In genomic region chr12:94235894-94236293, GRCh38 we compare ENCODE assay signal across 25 cellular contexts.
DNase-seq lines count a peak whose midpoint lies in the region; ATAC-seq and TF ChIP-seq lines count a peak whose summit lies in the region.
"Had no signal": no experiment of that assay in that cellular context is flagged by ENCODE, and none has a peak within 500 bp of the region (broad histone marks: within the 10 kb centered on the region; RNA-seq: fewer than 3 reads in every experiment).

No MANE protein-coding gene starts in this region.

- H3K9me3 ChIP-seq in neutrophil: no peaks in the 10 kb centered on the region
- H3K9me3 ChIP-seq: BE2C, HAP-1 had no signal

- TF ChIP-seq CTCF in neutrophil (IDR thresholded peaks at IDR 0.05): no peak

- ATAC-seq in HG02588 (IDR thresholded peaks at IDR 0.05; ENCODE audit: unreplicated experiment): no peak

- H3K4me1 ChIP-seq in neutrophil (ENCODE audit: control insufficient read depth in 1 of 2, insufficient read depth in 1 of 2, low read depth in 1 of 2, low read length in 1 of 2): peaks cover 9 to 14% of the 10 kb centered on the region in 2 experiments
- H3K4me1 ChIP-seq: BE2C had no signal

- no peak overlapping the region for H3K4me3 ChIP-seq in neutrophil (ENCODE audit: low read depth in 1 of 2, low read length in 1 of 2)
- H3K4me3 ChIP-seq: HAP-1, SK-N-MC had no signal

- DNase-seq in NCI-H1105 treated with DMSO at 0.1 percent for 48 hours (lab: John Stamatoyannopoulos, UW) (peak; percentile 9), NCI-H1105 (lab: John Stamatoyannopoulos, UW) (no peak), NCI-H187 (lab: John Stamatoyannopoulos, UW) (peak; percentile 11 to 26), NCI-H524 (lab: John Stamatoyannopoulos, UW) (peak; percentile 69 to 89), RPMI8226 (no peak)
- no peak for DNase-seq in stimulated activated CD4-positive, alpha-beta T cell treated with anti-CD3 and anti-CD28 coated beads, Interleukin-4, amount 100 ng/mL, for 4 hours
- DNase-seq: 8988T; ACHN; BE2C; CD8-positive, alpha-beta memory T cell; DMS 273 treated with DMSO at 0.1 percent for 48 hours; DND-41; GOT3; NCI-H1048; NCI-H1930; NCI-H2107; NCI-H446 treated with DMSO at 0.1 percent for 48 hours; SIG-M5 had no signal

- peak overlapping the region; percentile 16 for H3K27ac ChIP-seq in neutrophil
- H3K27ac ChIP-seq: HL-60, KMS-11, RWPE1, SK-N-MC had no signal

- no peaks in the 10 kb centered on the region for H3K27me3 ChIP-seq in neutrophil
- H3K27me3 ChIP-seq: BE2C had no signal

- peaks cover 85% of the 10 kb centered on the region for H3K36me3 ChIP-seq in neutrophil
- H3K36me3 ChIP-seq: BE2C, HAP-1 had no signal

Comparison
In these comparisons a context has a peak if more than half of its experiments do, and no peak if none do; other contexts are left out.
1. DNase-seq: peak in NCI-H1105 treated with DMSO at 0.1 percent for 48 hours (single experiment), NCI-H187 (2 of 2) and NCI-H524 (2 of 2); none in NCI-H1105 (single experiment), stimulated activated CD4-positive, alpha-beta T cell treated with anti-CD3 and anti-CD28 coated beads, Interleukin-4, amount 100 ng/mL, for 4 hours (0 of 2) and RPMI8226 (single experiment).